In the genomic region with DNA sequence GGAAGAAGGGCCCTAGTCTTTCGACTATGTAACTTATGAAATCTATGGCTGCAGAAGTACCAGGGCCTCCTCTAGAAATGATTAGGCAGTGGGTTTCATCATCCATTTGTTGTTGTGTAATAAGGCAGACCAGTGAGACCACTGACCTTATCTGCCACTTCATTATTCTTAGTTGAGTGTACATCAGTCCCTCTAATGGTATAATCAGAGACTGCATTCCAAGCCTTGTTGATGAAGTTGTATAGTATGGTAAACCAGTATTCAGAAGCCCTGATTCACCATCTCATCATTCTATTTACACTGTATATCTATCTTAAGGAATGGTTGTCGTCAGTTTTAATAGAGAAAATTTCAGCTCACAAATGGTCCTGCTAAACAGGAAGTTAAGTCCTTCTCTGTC, we compare ENCODE assay signal across 18 cellular contexts. TPM values are rescaled to one million over a fixed set of nuclear protein-coding genes. Genes with fewer than 3 reads are reported as not detected.
DNase-seq lines count a peak whose midpoint lies in the region; ATAC-seq and TF ChIP-seq lines count a peak whose summit lies in the region.
"Had no signal": no experiment of that assay in that cellular context is flagged by ENCODE, and none has a peak within 500 bp of the region (broad histone marks: within the 10 kb centered on the region; RNA-seq: fewer than 3 reads in every experiment).

No MANE protein-coding gene starts in this region.

- dilution Hi-C loops in IMR-90 (cut with HindIII; ENCODE audit: low sequenced_read_pairs, unreplicated experiment): no loop called here

- no peak for TF ChIP-seq RAD21 in IMR-90 (IDR thresholded peaks at IDR 0.05; ENCODE audit: low read length)

- H3K4me1 ChIP-seq in IMR-90 (ENCODE audit: control insufficient read depth, insufficient read depth, low read length) (peaks cover 2% of the 10 kb centered on the region), mucosa of descending colon (ENCODE audit: low read depth) (no peaks in the 10 kb centered on the region)

- H3K9me3 ChIP-seq in IMR-90 (ENCODE audit: control insufficient read depth, insufficient read depth, low read length) (no peaks in the 10 kb centered on the region), mucosa of descending colon (no peaks in the 10 kb centered on the region)

- H2AFZ ChIP-seq in IMR-90 (replicated peaks; ENCODE audit: low read length, poor library complexity): no peak overlapping the region

- H3K4ac ChIP-seq in IMR-90 (ENCODE audit: low read depth, low read length): no peak overlapping the region

- peak overlapping the region in 1 of 2 experiments; percentile 11; a peak in 1 of 4 replicates for H4K8ac ChIP-seq in IMR-90 (ENCODE audit: low read depth in 2 of 2, low read length in 2 of 2)

- peak overlapping the region; percentile 5; the same call in 1 of the 2 replicates for H3K4me2 ChIP-seq in IMR-90 (ENCODE audit: low read depth, low read length)

- H3K56ac ChIP-seq in IMR-90 (ENCODE audit: extremely low read depth, insufficient read depth, low read length): no peak overlapping the region

- 0 out of 2 replicates have a peak overlapping the region, but pooled peaks have one; percentile 51 for H2BK120ac ChIP-seq in IMR-90 (ENCODE audit: low read depth, low read length)

- intact Hi-C loops in IMR-90 (cut with micrococcal nuclease): no loop called here
- intact Hi-C loops in mucosa of descending colon (cut with DNase I, micrococcal nuclease): no loop called here

- no peak overlapping the region for H3K9ac ChIP-seq in IMR-90 (ENCODE audit: low read depth, low read length)

- no peak overlapping the region for H3K4me3 ChIP-seq in IMR-90 (ENCODE audit: insufficient read depth, low read depth, low read length)
- no peak overlapping the region for H3K4me3 ChIP-seq in WI38 (ENCODE audit: low read depth, low read length)
- H3K4me3 ChIP-seq in fibroblast of pulmonary artery (replicated peaks; ENCODE audit: low read depth, low read length): no peak overlapping the region
- no peak overlapping the region for H3K4me3 ChIP-seq in mucosa of descending colon

- no peak overlapping the region; the same call in 1 of the 2 replicates for H3K14ac ChIP-seq in IMR-90 (replicated peaks; ENCODE audit: low read depth, low read length)

- no peak overlapping the region for H3K27ac ChIP-seq in C4-2B
- no peak overlapping the region for H3K27ac ChIP-seq in IMR-90 (ENCODE audit: insufficient read depth, low read length)

- H2AK9ac ChIP-seq in IMR-90 (replicated peaks; ENCODE audit: low read depth, low read length, poor library complexity): no peak overlapping the region

- no peak overlapping the region for H4K91ac ChIP-seq in IMR-90 (ENCODE audit: insufficient read depth, low read depth, low read length)

- no CpG with 5 or more reads among the region's 2 CpGs for WGBS in IMR-90 (ENCODE audit: extremely low coverage in 2 of 2, insufficient read length in 1 of 2), 2 experiments

- TF ChIP-seq POLR2A in IMR-90 (IDR thresholded peaks at IDR 0.05; ENCODE audit: low read depth, low read length): no peak

- H2BK15ac ChIP-seq in IMR-90 (ENCODE audit: low read depth, low read length): no peak overlapping the region

- in situ Hi-C loops in IMR-90 (cut with MboI; ENCODE audit: low sequenced_read_pairs): no loop called here

- TF ChIP-seq CTCF in C4-2B (conservative IDR thresholded peaks at IDR 0.05): peak; percentile 18; the same call in 1 of the 2 replicates
- TF ChIP-seq CTCF in IMR-90 (conservative IDR thresholded peaks at IDR 0.05; ENCODE audit: low read depth, low read length): peak; percentile 19; the same call in 1 of the 2 replicates
- peak; percentile 16; the same call in 1 of the 2 replicates for TF ChIP-seq CTCF in WI38 (IDR thresholded peaks at IDR 0.05; ENCODE audit: low read depth, low read length)
- peak; percentile 28 for TF ChIP-seq CTCF in fibroblast of pulmonary artery (IDR thresholded peaks at IDR 0.05; ENCODE audit: low read length, missing control alignments)
- TF ChIP-seq CTCF in mucosa of descending colon (IDR thresholded peaks at IDR 0.05): no peak

- DNase-seq in IMR-90 (peak; percentile 37), fibroblast of pulmonary artery (ENCODE audit: low read depth) (peak; percentile 34), NK-92 (lab: John Stamatoyannopoulos, UW; ENCODE audit: unreplicated experiment) (no peak), mucosa of descending colon (no peak)
- DNase-seq: activated B cell treated with CpG ODN at 0.5 μM for 24 hours; cortex of kidney; GOT3; head of caudate nucleus; NCI-H1105; NCI-H510A treated with DMSO at 0.1 percent for 48 hours; right cardiac atrium; SHP77; stimulated activated naive CD8-positive, alpha-beta T cell treated with anti-CD3 and anti-CD28 coated beads, Interleukin-15, amount 100 ng/mL, for 72 hours had no signal

- no peak overlapping the region; the same call in 1 of the 2 replicates for H4K5ac ChIP-seq in IMR-90 (ENCODE audit: low read depth, low read length)

- peak overlapping the region; percentile 60; the same call in 1 of the 2 replicates for H2BK20ac ChIP-seq in IMR-90 (ENCODE audit: low read depth, low read length)

- H3K36me3 ChIP-seq in IMR-90 (ENCODE audit: control insufficient read depth, insufficient read depth, low read length): no peaks in the 10 kb centered on the region
- no peaks in the 10 kb centered on the region for H3K36me3 ChIP-seq in mucosa of descending colon (ENCODE audit: low read depth)

- POLR2A ChIA-PET in IMR-90 (lab: Charles Lee; ENCODE audit: unreplicated experiment): no interaction called here

- H3K27me3 ChIP-seq in IMR-90 (ENCODE audit: control insufficient read depth, insufficient read depth, low read length): no peaks in the 10 kb centered on the region

- H4K20me1 ChIP-seq in IMR-90 (ENCODE audit: insufficient read depth, low read length): no peaks in the 10 kb centered on the region

- ATAC-seq in IMR-90 (ENCODE audit: low read depth) (peak; percentile 85), HG03469 (IDR thresholded peaks at IDR 0.05; ENCODE audit: unreplicated experiment) (no peak), GM18867 (IDR thresholded peaks at IDR 0.05; ENCODE audit: unreplicated experiment) (no peak), mucosa of descending colon (no peak)
- ATAC-seq: right cardiac atrium; stimulated activated naive CD8-positive, alpha-beta T cell treated with anti-CD3 and anti-CD28 coated beads, Interleukin-15, amount 100 ng/mL, for 72 hours had no signal

- CTCF ChIA-PET in IMR-90 (lab: Yijun Ruan, JAX): no interaction called here

- H3K23ac ChIP-seq in IMR-90 (ENCODE audit: low read depth, low read length): no peak overlapping the region; the same call in 1 of the 2 replicates

- peak overlapping the region; percentile 36; the same call in 1 of the 2 replicates for H3K18ac ChIP-seq in IMR-90 (ENCODE audit: low read depth, low read length)

- H3K9me1 ChIP-seq in IMR-90 (ENCODE audit: insufficient read depth, low read length): no peaks in the 10 kb centered on the region

- H2BK5ac ChIP-seq in IMR-90 (ENCODE audit: low read depth, low read length, poor library complexity, severe bottlenecking): peak overlapping the region; percentile 54

- no peak overlapping the region for H2AK5ac ChIP-seq in IMR-90 (ENCODE audit: low read depth, low read length)

- BruUV-seq in IMR-90 (replicated peaks; lab: Mats Ljungman, UMichigan): no TSS peak

- H3K79me1 ChIP-seq in IMR-90 (ENCODE audit: low read depth in 1 of 2, low read length in 2 of 2): no peaks in the 10 kb centered on the region

TF ChIP-seq in IMR-90, 13 proteins besides CTCF, POLR2A, EP300 and RAD21:
- TF ChIP-seq CEBPB (IDR thresholded peaks at IDR 0.05; ENCODE audit: low read depth, low read length): peak; percentile 74
- TF ChIP-seq MXI1 (IDR thresholded peaks at IDR 0.05; ENCODE audit: borderline replicate concordance, low read depth, low read length): no peak

RNA-seq across cellular contexts. Expression of a gene that starts 32.2 kb away (rescaled TPM):
- total RNA-seq in IMR-90 (2012; rRNA removed) (0.36 and 0.56 TPM in 2 replicates), mucosa of descending colon (1 to 10 TPM; 1.6 to 2.3 (median 1.6) TPM)
- polyA plus RNA-seq in IMR-90 (2012; rRNA removed): 0.14 and 1.0 TPM in 2 replicates
- polyA plus RNA-seq in IMR-90 (2012; cell fraction: cytosol; rRNA removed): 0.02 and 0.12 TPM in 2 replicates
- 0.03 and 0.14 TPM in 2 replicates for polyA plus RNA-seq in IMR-90 (2012; cell fraction: nucleus; rRNA removed; ENCODE audit: low replicate concordance)
- total RNA-seq: activated B cell treated with CpG ODN at 0.5 μM for 24 hours had no signal
- polyA plus RNA-seq: BJ had no signal

Comparison
In these comparisons a context has a peak if more than half of its experiments do, and no peak if none do; other contexts are left out.
1. DNase-seq: peak in IMR-90 (single experiment) and fibroblast of pulmonary artery (single experiment); none in NK-92 (single experiment) and mucosa of descending colon (0 of 3).